In the genomic region with DNA sequence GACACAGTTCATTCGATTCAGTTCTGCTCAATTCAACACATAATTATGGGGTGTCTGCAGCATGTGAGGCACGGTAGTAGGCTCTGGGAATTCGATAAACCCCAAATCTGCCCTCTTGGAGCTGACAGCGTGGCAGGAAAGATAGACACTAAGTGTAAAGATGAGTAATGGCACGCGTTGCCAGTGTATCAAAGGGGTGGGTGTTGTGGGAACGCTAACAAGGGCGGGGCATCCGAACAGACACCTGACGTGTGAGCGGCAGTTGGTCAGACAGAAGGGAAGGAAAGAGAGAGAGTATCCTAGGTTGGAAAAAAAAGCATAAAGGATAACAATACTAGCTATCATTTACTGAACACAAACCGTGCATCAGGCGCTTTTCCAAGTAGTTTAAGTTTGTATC, we compare ENCODE assay signal across 16 cellular contexts.
DNase-seq lines count a peak whose midpoint lies in the region; ATAC-seq and TF ChIP-seq lines count a peak whose summit lies in the region.
"Had no signal": no experiment of that assay in that cellular context is flagged by ENCODE, and none has a peak within 500 bp of the region (broad histone marks: within the 10 kb centered on the region; RNA-seq: fewer than 3 reads in every experiment).

No MANE protein-coding gene starts in this region.

- H3K9ac ChIP-seq in skeletal muscle satellite cell (ENCODE audit: low read depth, low read length) = peak overlapping the region; percentile 0

- H3K27me3 ChIP-seq in gastroesophageal sphincter = no peaks in the 10 kb centered on the region
- no peaks in the 10 kb centered on the region for H3K27me3 ChIP-seq in skeletal muscle satellite cell (ENCODE audit: control insufficient read depth, insufficient read depth, low read length)

- no peak overlapping the region for H3K4me3 Mint-ChIP-seq in activated naive CD4-positive, alpha-beta T cell treated with anti-CD3 and anti-CD28 coated beads, Interleukin-2, amount 10 ng/mL, durations not matched to agents 7 days and 5 days
- H3K4me3 Mint-ChIP-seq: activated naive CD4-positive, alpha-beta T cell treated with anti-CD3 and anti-CD28 coated beads, Interleukin-2, amount 50 U/mL, for 24 hours; activated T-cell treated with anti-CD3 and anti-CD28 coated beads, Interleukin-2, amount 50 U/mL, for 72 hours; neural crest cell had no signal

- H3K9me3 ChIP-seq in gastroesophageal sphincter (no peaks in the 10 kb centered on the region), skeletal muscle satellite cell (replicated peaks; ENCODE audit: low read length) (no peaks in the 10 kb centered on the region)
- H3K9me3 ChIP-seq: prostate gland had no signal

- DNase-seq in Caki2 (ENCODE audit: low read depth) (peak; percentile 45), SW480 (ENCODE audit: low spot score) (peak; percentile 39), NCI-H1417 treated with DMSO at 0.1 percent for 48 hours (lab: John Stamatoyannopoulos, UW) (no peak)
- DNase-seq in activated naive CD4-positive, alpha-beta T cell treated with anti-CD3 and anti-CD28 coated beads, Interleukin-2, amount 10 ng/mL, durations not matched to agents 7 days and 5 days = no peak
- DNase-seq: activated CD4-positive, CD25-positive, alpha-beta regulatory T cell treated with anti-CD3 and anti-CD28 coated beads, Interleukin-2, amount 50 U/mL, for 72 hours; hippocampal formation; NCI-H2107; NCI-H524 had no signal

- CTCF ChIA-PET in activated naive CD4-positive, alpha-beta T cell treated with anti-CD3 and anti-CD28 coated beads, Interleukin-2, amount 10 ng/mL, durations not matched to agents 7 days and 5 days (lab: Charles Lee) = interaction anchor here (1.0 kb wide), 1 partner anchor 59 kb away, joined by 3 read pairs; no protein-coding TSS in a partner anchor

- no peak for TF ChIP-seq POLR2A in gastroesophageal sphincter (IDR thresholded peaks at IDR 0.05)

- ATAC-seq in gastroesophageal sphincter (no peak), GM18858 (IDR thresholded peaks at IDR 0.05; ENCODE audit: unreplicated experiment) (no peak)
- ATAC-seq: HCT116 had no signal

- H3K4me2 ChIP-seq in skeletal muscle satellite cell (ENCODE audit: low read length) = peak overlapping the region; percentile 45

- H3K4me1 Mint-ChIP-seq in activated naive CD4-positive, alpha-beta T cell treated with anti-CD3 and anti-CD28 coated beads, Interleukin-2, amount 10 ng/mL, durations not matched to agents 7 days and 5 days = peaks cover 3% of the 10 kb centered on the region

- H3K4me3 ChIP-seq in gastroesophageal sphincter (no peak overlapping the region), skeletal muscle satellite cell (ENCODE audit: low read length) (no peak overlapping the region)
- H3K4me3 ChIP-seq: prostate gland had no signal

- TF ChIP-seq CTCF in gastroesophageal sphincter (IDR thresholded peaks at IDR 0.05) = no peak

- H3K27ac Mint-ChIP-seq in activated naive CD4-positive, alpha-beta T cell treated with anti-CD3 and anti-CD28 coated beads, Interleukin-2, amount 10 ng/mL, durations not matched to agents 7 days and 5 days = no peak overlapping the region
- H3K27ac Mint-ChIP-seq: activated naive CD4-positive, alpha-beta T cell treated with anti-CD3 and anti-CD28 coated beads, Interleukin-2, amount 50 U/mL, for 24 hours; activated T-cell treated with anti-CD3 and anti-CD28 coated beads, Interleukin-2, amount 50 U/mL, for 72 hours had no signal

- H3K36me3 Mint-ChIP-seq in activated naive CD4-positive, alpha-beta T cell treated with anti-CD3 and anti-CD28 coated beads, Interleukin-2, amount 10 ng/mL, durations not matched to agents 7 days and 5 days = no peaks in the 10 kb centered on the region
- H3K36me3 Mint-ChIP-seq: activated naive CD4-positive, alpha-beta T cell treated with anti-CD3 and anti-CD28 coated beads, Interleukin-2, amount 50 U/mL, for 24 hours had no signal

- no peaks in the 10 kb centered on the region for H3K36me3 ChIP-seq in gastroesophageal sphincter
- no peaks in the 10 kb centered on the region for H3K36me3 ChIP-seq in skeletal muscle satellite cell (ENCODE audit: insufficient read depth, low read length)
- H3K36me3 ChIP-seq: prostate gland had no signal

- H3K4me1 ChIP-seq in gastroesophageal sphincter = peaks cover 0 to 40% (median 20%) of the 10 kb centered on the region in 3 donors
- H3K4me1 ChIP-seq in skeletal muscle satellite cell (ENCODE audit: control insufficient read depth, insufficient read depth, low read length) = peaks cover 38% of the 10 kb centered on the region
- H3K4me1 ChIP-seq: prostate gland had no signal

- no peak for TF ChIP-seq EP300 in gastroesophageal sphincter (IDR thresholded peaks at IDR 0.05)

- peaks cover 38% of the 10 kb centered on the region for H3K27me3 Mint-ChIP-seq in activated naive CD4-positive, alpha-beta T cell treated with anti-CD3 and anti-CD28 coated beads, Interleukin-2, amount 10 ng/mL, durations not matched to agents 7 days and 5 days
- H3K27me3 Mint-ChIP-seq: activated naive CD4-positive, alpha-beta T cell treated with anti-CD3 and anti-CD28 coated beads, Interleukin-2, amount 50 U/mL, for 24 hours had no signal

- WGBS in gastroesophageal sphincter (ENCODE audit: low coverage in 1 of 2), 2 donors = 89 to 92% methylated on average over 11 to 12 of the region's 13 CpGs

- H3K27ac ChIP-seq in gastroesophageal sphincter = peak overlapping the region; percentile 11 to 67 (median 60)
- H3K27ac ChIP-seq: prostate gland had no signal

- in situ Hi-C loops in Caki2 (cut with HindIII; ENCODE audit: low pct_unique_long_range_greater_than_20kb, low sequenced_read_pairs) = no loop called here

- H3K9me3 Mint-ChIP-seq in activated naive CD4-positive, alpha-beta T cell treated with anti-CD3 and anti-CD28 coated beads, Interleukin-2, amount 10 ng/mL, durations not matched to agents 7 days and 5 days = no peaks in the 10 kb centered on the region
- H3K9me3 Mint-ChIP-seq: activated naive CD4-positive, alpha-beta T cell treated with anti-CD3 and anti-CD28 coated beads, Interleukin-2, amount 50 U/mL, for 24 hours; activated T-cell treated with anti-CD3 and anti-CD28 coated beads, Interleukin-2, amount 50 U/mL, for 72 hours; neural crest cell had no signal

Comparison
In these comparisons a context has a peak if more than half of its experiments do, and no peak if none do; other contexts are left out.
1. DNase-seq: peak in Caki2 (single experiment) and SW480 (single experiment); none in NCI-H1417 treated with DMSO at 0.1 percent for 48 hours (single experiment) and activated naive CD4-positive, alpha-beta T cell treated with anti-CD3 and anti-CD28 coated beads, Interleukin-2, amount 10 ng/mL, durations not matched to agents 7 days and 5 days (single experiment).